18 cellular contexts compared by ENCODE assay signal in the genomic region with DNA sequence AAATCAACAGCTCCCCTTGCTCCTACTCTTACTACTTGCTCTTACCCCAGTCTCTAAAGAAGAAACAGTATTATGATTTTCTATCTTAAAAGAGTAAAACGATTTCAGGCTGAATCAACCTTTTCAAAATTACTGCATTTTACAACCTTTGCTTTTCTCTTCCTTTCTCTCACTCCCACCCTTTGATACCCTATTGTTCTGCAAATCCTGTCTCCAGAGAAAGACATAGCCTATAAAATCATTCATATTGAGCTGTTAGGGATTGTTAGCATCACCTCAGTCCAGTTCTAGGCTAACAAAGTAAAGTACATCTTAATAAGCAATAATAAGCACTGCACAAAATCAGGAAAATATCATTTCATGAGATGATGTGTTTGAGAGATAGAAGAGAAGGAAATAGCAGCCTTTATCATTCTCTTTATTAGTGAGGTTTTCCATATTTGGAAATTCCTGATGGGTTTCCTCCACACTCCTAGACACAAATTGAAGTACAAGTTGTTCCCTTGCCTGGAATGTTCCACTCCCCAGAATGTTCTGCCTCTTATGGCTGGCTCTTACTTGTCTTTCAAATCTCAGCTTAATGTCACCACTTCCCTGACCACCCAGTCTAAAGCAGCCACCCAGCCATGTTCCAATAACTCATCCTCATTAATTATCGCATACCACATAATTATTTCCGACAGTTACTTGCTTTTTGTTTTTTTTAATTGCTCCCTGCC.
DNase-seq lines count a peak whose midpoint lies in the region; ATAC-seq, FAIRE-seq and TF ChIP-seq lines count a peak whose summit lies in the region.
"Had no signal": no experiment of that assay in that cellular context is flagged by ENCODE, and none has a peak within 500 bp of the region (broad histone marks: within the 10 kb centered on the region; RNA-seq: fewer than 3 reads in every experiment).

No MANE protein-coding gene starts in this region.

- no peaks in the 10 kb centered on the region for H3K4me1 Mint-ChIP-seq in CD8-positive, alpha-beta T cell (ENCODE audit: low read depth)
- H3K4me1 Mint-ChIP-seq: IgD-negative memory B cell; stimulated activated effector memory CD8-positive, alpha-beta T cell treated with anti-CD3 and anti-CD28 coated beads, Interleukin-12 subunit alpha, Interleukin-12 subunit beta, amount 100 ng/mL, for 72 hours had no signal

- H2BK15ac ChIP-seq in IMR-90 (ENCODE audit: low read depth, low read length) (no peak overlapping the region), H1 (ENCODE audit: low read length) (no peak overlapping the region)

- H3K23me2 ChIP-seq in H1 (ENCODE audit: low read depth, low read length): no peaks in the 10 kb centered on the region

- H4K8ac ChIP-seq in IMR-90 (ENCODE audit: low read depth in 2 of 2, low read length in 2 of 2): no peak overlapping the region
- no peak overlapping the region for H4K8ac ChIP-seq in H1 (ENCODE audit: extremely low read depth, insufficient read depth, low read length)

- H4K5ac ChIP-seq in IMR-90 (ENCODE audit: low read depth, low read length) (no peak overlapping the region), H1 (ENCODE audit: insufficient read length, low read depth, low read length) (no peak overlapping the region)

- intact Hi-C loops in IMR-90 (cut with micrococcal nuclease) (no loop called here), lower lobe of right lung (cut with DNase I) (no loop called here), spleen (cut with DNase I; ENCODE audit: low total_unique reads) (loop anchor here (10.0 kb wide), 1 partner anchor 198 kb away; no protein-coding TSS in a partner anchor)
- intact Hi-C loops in CD8-positive, alpha-beta T cell (cut with DNase I, micrococcal nuclease): no loop called here

- H3K4me2 ChIP-seq in IMR-90 (ENCODE audit: low read depth, low read length): no peak overlapping the region
- peak overlapping the region; percentile 8 to 44; a peak in 2 of 4 replicates for H3K4me2 ChIP-seq in H1 (ENCODE audit: insufficient read depth in 1 of 2, low read depth in 2 of 2, low read length in 2 of 2)

- H2BK20ac ChIP-seq in IMR-90 (ENCODE audit: low read depth, low read length) (peak overlapping the region; percentile 50), H1 (ENCODE audit: low read length) (no peak overlapping the region)

- no peaks in the 10 kb centered on the region for H3K36me3 ChIP-seq in IMR-90 (ENCODE audit: control insufficient read depth, insufficient read depth, low read length)
- H3K36me3 ChIP-seq in H1 (ENCODE audit: control insufficient read depth in 2 of 4, insufficient read depth in 4 of 4, low read length in 3 of 4): no peaks in the 10 kb centered on the region
- no peaks in the 10 kb centered on the region for H3K36me3 ChIP-seq in lower lobe of right lung
- H3K36me3 ChIP-seq in spleen: no peaks in the 10 kb centered on the region
- no peaks in the 10 kb centered on the region for H3K36me3 ChIP-seq in CD8-positive, alpha-beta T cell (ENCODE audit: insufficient read depth, low read length)

- no peaks in the 10 kb centered on the region for H3K27me3 ChIP-seq in IMR-90 (ENCODE audit: control insufficient read depth, insufficient read depth, low read length)
- peaks cover 0 to 10% (median 2%) of the 10 kb centered on the region in 4 experiments; a peak in 4 of 7 replicates for H3K27me3 ChIP-seq in H1 (replicated peaks in 1 of 4; ENCODE audit: control insufficient read depth in 3 of 4, extremely low read depth in 1 of 4, insufficient read depth in 3 of 4, low read length in 3 of 4)
- H3K27me3 ChIP-seq in lower lobe of right lung (ENCODE audit: low read depth): no peaks in the 10 kb centered on the region
- no peaks in the 10 kb centered on the region for H3K27me3 ChIP-seq in spleen (replicated peaks in 1 of 7)
- H3K27me3 ChIP-seq in CD8-positive, alpha-beta T cell (ENCODE audit: insufficient read depth, low read length): no peaks in the 10 kb centered on the region

- H2BK120ac ChIP-seq in IMR-90 (ENCODE audit: low read depth, low read length) (no peak overlapping the region), H1 (replicated peaks; ENCODE audit: low read depth, low read length) (no peak overlapping the region)

- no peak for FAIRE-seq in H1 (lab: Jason Lieb, UNC)
- FAIRE-seq in HTR-8/SVneo (lab: Jason Lieb, UNC): no peak
- FAIRE-seq: D721Med, frontal cortex had no signal

- H3K9ac ChIP-seq in IMR-90 (ENCODE audit: low read depth, low read length): no peak overlapping the region
- no peak overlapping the region for H3K9ac ChIP-seq in H1 (replicated peaks in 1 of 4; ENCODE audit: extremely low read depth in 1 of 4, low read depth in 3 of 4, low read length in 3 of 4)

- H3K4me3 ChIP-seq in IMR-90 (ENCODE audit: insufficient read depth, low read depth, low read length) (no peak overlapping the region), H1 (ENCODE audit: extremely low read depth in 1 of 4, insufficient read depth in 2 of 4, low read depth in 3 of 4, low read length in 4 of 4) (no peak overlapping the region; a peak in 1 of 8 replicates), lower lobe of right lung (no peak overlapping the region), spleen (no peak overlapping the region)
- H3K4me3 ChIP-seq in CD8-positive, alpha-beta T cell (ENCODE audit: low read depth, low read length): no peak overlapping the region

- H3K18ac ChIP-seq in IMR-90 (ENCODE audit: low read depth, low read length): no peak overlapping the region
- H3K18ac ChIP-seq in H1 (ENCODE audit: extremely low read depth, low read length): no peak overlapping the region

- in situ Hi-C loops in IMR-90 (cut with MboI; ENCODE audit: low sequenced_read_pairs): no loop called here

- no peaks in the 10 kb centered on the region for H3K27me3 Mint-ChIP-seq in CD8-positive, alpha-beta T cell (ENCODE audit: low read depth)
- H3K27me3 Mint-ChIP-seq: brain, IgD-negative memory B cell had no signal

- CTCF ChIA-PET in IMR-90 (lab: Yijun Ruan, JAX) (interaction anchor here (0.6 kb wide), 1 partner anchor 119 kb away, joined by 7 read pairs; no protein-coding TSS in a partner anchor), H1 (lab: Charles Lee; ENCODE audit: partially characterized antibody) (interaction anchor here (0.6 to 1.2 kb wide), 5 partner anchors 70 to 279 kb away, joined by 3 to 4 read pairs (median 3); no protein-coding TSS in a partner anchor)
- CTCF ChIA-PET in CD8-positive, alpha-beta T cell (lab: Charles Lee): no interaction called here

- H2BK12ac ChIP-seq in H1 (ENCODE audit: low read depth, low read length): no peak overlapping the region

- H2AFZ ChIP-seq in IMR-90 (replicated peaks; ENCODE audit: low read length, poor library complexity) (no peak overlapping the region), H1 (ENCODE audit: low read length) (no peak overlapping the region)

- no peaks in the 10 kb centered on the region for H3K79me2 ChIP-seq in H1 (ENCODE audit: control insufficient read depth in 1 of 2, insufficient read depth in 2 of 2, low read length in 2 of 2)

- no peak for TF ChIP-seq CTCF in IMR-90 (conservative IDR thresholded peaks at IDR 0.05; ENCODE audit: low read depth, low read length)
- TF ChIP-seq CTCF in H1 (IDR thresholded peaks at IDR 0.05; ENCODE audit: control extremely low read depth in 1 of 3, insufficient read depth in 1 of 3, low read depth in 1 of 3, low read length in 3 of 3): no peak
- TF ChIP-seq CTCF in lower lobe of right lung (IDR thresholded peaks at IDR 0.05): no peak
- no peak for TF ChIP-seq CTCF in spleen (IDR thresholded peaks at IDR 0.05 in 8 of 11, conservative IDR thresholded peaks at IDR 0.05 in 3 of 11)
- no peak for TF ChIP-seq CTCF in CD8-positive, alpha-beta T cell (IDR thresholded peaks at IDR 0.05)

- no peak for TF ChIP-seq POLR2A in IMR-90 (IDR thresholded peaks at IDR 0.05; ENCODE audit: low read depth, low read length)
- TF ChIP-seq POLR2A in H1 (IDR thresholded peaks at IDR 0.05; ENCODE audit: control extremely low read depth in 1 of 2, low read depth in 2 of 2, low read length in 2 of 2): no peak
- no peak for TF ChIP-seq POLR2A in spleen (IDR thresholded peaks at IDR 0.05)

- H3K9me1 ChIP-seq in IMR-90 (ENCODE audit: insufficient read depth, low read length): 0 out of 2 replicates have a peak, but pooled peaks cover 3% of the 10 kb centered on the region

- no peak overlapping the region for H3K23ac ChIP-seq in IMR-90 (ENCODE audit: low read depth, low read length)
- H3K23ac ChIP-seq in H1 (ENCODE audit: insufficient read length): no peak overlapping the region

- H4K91ac ChIP-seq in IMR-90 (ENCODE audit: insufficient read depth, low read depth, low read length) (no peak overlapping the region), H1 (replicated peaks; ENCODE audit: insufficient read length, low read length) (no peak overlapping the region)

- no peaks in the 10 kb centered on the region for H3K36me3 Mint-ChIP-seq in CD8-positive, alpha-beta T cell
- H3K36me3 Mint-ChIP-seq: IgD-negative memory B cell; stimulated activated effector memory CD8-positive, alpha-beta T cell treated with anti-CD3 and anti-CD28 coated beads, Interleukin-12 subunit alpha, Interleukin-12 subunit beta, amount 100 ng/mL, for 72 hours had no signal

- H2AK5ac ChIP-seq in IMR-90 (ENCODE audit: low read depth, low read length): peak overlapping the region; percentile 77; the same call in 1 of the 2 replicates
- no peak overlapping the region for H2AK5ac ChIP-seq in H1 (ENCODE audit: low read depth, low read length)

- H3K27ac ChIP-seq in IMR-90 (ENCODE audit: insufficient read depth, low read length) (no peak overlapping the region), H1 (ENCODE audit: low read depth, low read length) (no peak overlapping the region), lower lobe of right lung (peak overlapping the region; percentile 26), spleen (peak overlapping the region in 7 of 8 donors; percentile 26 to 78 (median 65))
- no peak overlapping the region for H3K27ac ChIP-seq in CD8-positive, alpha-beta T cell (ENCODE audit: low read depth, low read length)
- H3K27ac ChIP-seq: VCaP had no signal

- no peak for ATAC-seq in IMR-90 (ENCODE audit: low read depth)
- ATAC-seq in lower lobe of right lung: peak; percentile 85 to 88
- no peak for ATAC-seq in CD8-positive, alpha-beta T cell
- ATAC-seq in HG02759 (IDR thresholded peaks at IDR 0.05; ENCODE audit: unreplicated experiment): no peak
- ATAC-seq: stimulated activated effector memory CD8-positive, alpha-beta T cell treated with anti-CD3 and anti-CD28 coated beads, Interleukin-12 subunit alpha, Interleukin-12 subunit beta, amount 100 ng/mL, for 72 hours had no signal

- no peak overlapping the region for H2AK9ac ChIP-seq in IMR-90 (replicated peaks; ENCODE audit: low read depth, low read length, poor library complexity)

- H3K4me1 ChIP-seq in IMR-90 (ENCODE audit: control insufficient read depth, insufficient read depth, low read length): peaks cover 4% of the 10 kb centered on the region
- peaks cover 0 to 3% (median 0%) of the 10 kb centered on the region in 4 experiments; a peak in 2 of 7 replicates for H3K4me1 ChIP-seq in H1 (replicated peaks in 1 of 4; ENCODE audit: control insufficient read depth in 3 of 4, insufficient read depth in 4 of 4, low read length in 3 of 4)
- peaks cover 23% of the 10 kb centered on the region for H3K4me1 ChIP-seq in lower lobe of right lung
- H3K4me1 ChIP-seq in spleen: peaks cover 0 to 14% (median 5%) of the 10 kb centered on the region in 6 donors
- H3K4me1 ChIP-seq in CD8-positive, alpha-beta T cell (ENCODE audit: insufficient read depth, low read length): no peaks in the 10 kb centered on the region

- H3K9me3 Mint-ChIP-seq in CD8-positive, alpha-beta T cell: no peaks in the 10 kb centered on the region

- H3K14ac ChIP-seq in IMR-90 (replicated peaks; ENCODE audit: low read depth, low read length) (no peak overlapping the region; the same call in 1 of the 2 replicates), H1 (ENCODE audit: insufficient read length) (no peak overlapping the region)

- H3K9me3 ChIP-seq in IMR-90 (ENCODE audit: control insufficient read depth, insufficient read depth, low read length): no peaks in the 10 kb centered on the region
- H3K9me3 ChIP-seq in H1 (ENCODE audit: insufficient read depth in 2 of 2, low read depth in 1 of 2, low read length in 1 of 2): 0 out of 4 replicates have a peak, but pooled peaks cover 0 to 3% of the 10 kb centered on the region in 2 experiments
- no peaks in the 10 kb centered on the region for H3K9me3 ChIP-seq in lower lobe of right lung
- H3K9me3 ChIP-seq in spleen: no peaks in the 10 kb centered on the region
- no peaks in the 10 kb centered on the region for H3K9me3 ChIP-seq in CD8-positive, alpha-beta T cell (ENCODE audit: low read length)

- no peak overlapping the region for H2BK5ac ChIP-seq in IMR-90 (ENCODE audit: low read depth, low read length, poor library complexity, severe bottlenecking)
- H2BK5ac ChIP-seq in H1 (ENCODE audit: low read depth, low read length): no peak overlapping the region

- no peak overlapping the region for H3K56ac ChIP-seq in IMR-90 (ENCODE audit: extremely low read depth, insufficient read depth, low read length)
- H3K56ac ChIP-seq in H1 (replicated peaks; ENCODE audit: insufficient read length, low read depth, low read length): no peak overlapping the region

- BruUV-seq in IMR-90 (replicated peaks; lab: Mats Ljungman, UMichigan): no TSS peak

- no peak for TF ChIP-seq RAD21 in IMR-90 (IDR thresholded peaks at IDR 0.05; ENCODE audit: low read length)
- no peak for TF ChIP-seq RAD21 in H1 (IDR thresholded peaks at IDR 0.05 in 1 of 2, conservative IDR thresholded peaks at IDR 0.05 in 1 of 2; ENCODE audit: low read depth in 2 of 2, low read length in 2 of 2)

- H3K79me1 ChIP-seq in IMR-90 (ENCODE audit: low read depth in 1 of 2, low read length in 2 of 2) (no peaks in the 10 kb centered on the region), H1 (ENCODE audit: low read depth, low read length) (no peaks in the 10 kb centered on the region)

- POLR2A ChIA-PET in IMR-90 (lab: Charles Lee; ENCODE audit: unreplicated experiment) (no interaction called here), H1 (lab: Charles Lee; ENCODE audit: partially characterized antibody) (interaction anchor here (1.4 kb wide), 1 partner anchor 115 kb away, joined by 3 read pairs; no protein-coding TSS in a partner anchor)
- POLR2A ChIA-PET in CD8-positive, alpha-beta T cell (lab: Charles Lee): no interaction called here

- H3K4ac ChIP-seq in IMR-90 (ENCODE audit: low read depth, low read length): peak overlapping the region; percentile 37; the same call in 1 of the 2 replicates
- H3K4ac ChIP-seq in H1 (replicated peaks; ENCODE audit: insufficient read length, low read depth, low read length): no peak overlapping the region

- no peak overlapping the region for H3K27ac Mint-ChIP-seq in CD8-positive, alpha-beta T cell
- H3K27ac Mint-ChIP-seq: brain; IgD-negative memory B cell; stimulated activated effector memory CD8-positive, alpha-beta T cell treated with anti-CD3 and anti-CD28 coated beads, Interleukin-12 subunit alpha, Interleukin-12 subunit beta, amount 100 ng/mL, for 72 hours had no signal

- TF ChIP-seq EP300 in H1 (IDR thresholded peaks at IDR 0.05; ENCODE audit: borderline replicate concordance in 1 of 2, low read depth in 2 of 2, low read length in 2 of 2): no peak

- WGBS in IMR-90 (ENCODE audit: extremely low coverage in 2 of 2, insufficient read length in 1 of 2), 2 experiments: 100% methylated on average over 2 of the region's 3 CpGs; no CpG with 5 or more reads in 1 of the 2 experiments
- 73% methylated on average over 3 of the region's 3 CpGs; no CpG with 5 or more reads in 1 of the 2 experiments for WGBS in H1 (ENCODE audit: extremely low coverage in 1 of 2, insufficient coverage in 1 of 2, insufficient read length in 1 of 2, insufficient replicate concordance in 2 of 2, low coverage in 1 of 2, low lambda C conversion rate in 2 of 2, missing lambda C conversion rate in 1 of 2), 2 experiments
- 67 to 81% (median 77%) methylated on average over 3 of the region's 3 CpGs for WGBS in spleen, 5 donors

- H4K20me1 ChIP-seq in IMR-90 (ENCODE audit: insufficient read depth, low read length) (no peaks in the 10 kb centered on the region), H1 (replicated peaks in 1 of 2; ENCODE audit: control insufficient read depth in 1 of 2, insufficient read depth in 2 of 2, low read length in 2 of 2) (no peaks in the 10 kb centered on the region)

- DNase-seq in IMR-90 (no peak), H1 (ENCODE audit: low read depth in 1 of 2, low spot score in 2 of 2) (no peak), lower lobe of right lung (no peak), spleen (no peak), HTR-8/SVneo (ENCODE audit: insufficient read length, low spot score) (no peak), superior temporal gyrus (ENCODE audit: extremely low spot score) (no peak)
- DNase-seq in CD8-positive, alpha-beta T cell: no peak
- DNase-seq: activated CD8-positive, alpha-beta memory T cell treated with anti-CD3 and anti-CD28 coated beads for 24 hours; activated gamma-delta T cell; NCI-H1048; NCI-H446 treated with DMSO at 0.1 percent for 48 hours had no signal

- no peak overlapping the region for H3K4me3 Mint-ChIP-seq in CD8-positive, alpha-beta T cell
- H3K4me3 Mint-ChIP-seq: brain; IgD-negative memory B cell; stimulated activated effector memory CD8-positive, alpha-beta T cell treated with anti-CD3 and anti-CD28 coated beads, Interleukin-12 subunit alpha, Interleukin-12 subunit beta, amount 100 ng/mL, for 72 hours had no signal

- dilution Hi-C loops in IMR-90 (cut with HindIII; ENCODE audit: low sequenced_read_pairs, unreplicated experiment): no loop called here

Comparison
In these comparisons a context has a peak if more than half of its experiments do, and no peak if none do; other contexts are left out.
1. ATAC-seq: peak in lower lobe of right lung (2 of 2); none in IMR-90 (single experiment), CD8-positive, alpha-beta T cell (single experiment) and HG02759 (single experiment).
2. H3K27ac ChIP-seq: peak in lower lobe of right lung (single experiment) and spleen (7 of 8); none in IMR-90 (single experiment), H1 (single experiment) and CD8-positive, alpha-beta T cell (single experiment).